ENCODE assay signal across 17 cellular contexts in the genomic region with DNA sequence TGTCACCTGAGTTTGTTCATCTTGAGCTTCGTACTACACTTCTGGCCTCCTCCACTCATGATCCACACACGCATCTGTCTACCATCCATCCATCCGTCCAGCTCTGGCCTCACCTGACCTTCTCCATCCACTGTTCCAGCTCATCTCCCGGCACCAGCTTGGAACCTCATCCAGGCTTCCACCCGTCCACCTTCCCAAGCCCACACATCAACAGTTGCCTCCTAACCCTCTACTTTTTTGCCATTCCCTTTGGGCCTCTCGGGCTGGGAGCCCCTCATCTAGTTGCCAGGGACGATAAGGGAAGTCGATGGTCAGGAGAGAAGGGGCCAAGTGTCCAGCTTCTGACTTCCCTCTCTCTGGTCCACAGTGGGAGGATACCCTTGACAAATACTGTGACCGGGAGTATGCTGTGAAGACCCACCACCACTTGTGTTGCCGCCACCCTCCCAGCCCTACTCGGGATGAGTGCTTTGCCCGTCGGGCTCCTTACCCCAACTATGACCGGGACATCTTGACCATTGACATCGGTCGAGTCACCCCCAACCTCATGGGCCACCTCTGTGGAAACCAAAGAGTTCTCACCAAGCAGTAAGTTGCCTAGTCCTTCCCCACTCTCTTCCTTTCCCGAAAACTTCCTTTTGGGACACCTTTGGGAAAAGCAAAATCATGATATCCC. TPM values are rescaled to one million over a fixed set of nuclear protein-coding genes. Genes with fewer than 3 reads are reported as not detected.
DNase-seq lines count a peak whose midpoint lies in the region; ATAC-seq, FAIRE-seq and TF ChIP-seq lines count a peak whose summit lies in the region.
"Had no signal": no experiment of that assay in that cellular context is flagged by ENCODE, and none has a peak within 500 bp of the region (broad histone marks: within the 10 kb centered on the region; RNA-seq: fewer than 3 reads in every experiment).

No MANE protein-coding gene starts in this region.

- CTCF ChIA-PET in activated naive CD4-positive, alpha-beta T cell treated with anti-CD3 and anti-CD28 coated beads, Interleukin-2, amount 10 ng/mL, durations not matched to agents 7 days and 5 days (lab: Charles Lee): no interaction called here

- TF ChIP-seq CTCF in mesothelial cell of epicardium (IDR thresholded peaks at IDR 0.05; ENCODE audit: unreplicated experiment): no peak
- TF ChIP-seq CTCF in type B pancreatic cell (conservative IDR thresholded peaks at IDR 0.05): no peak

- no peak overlapping the region for H3K4me3 Mint-ChIP-seq in activated naive CD4-positive, alpha-beta T cell treated with anti-CD3 and anti-CD28 coated beads, Interleukin-2, amount 10 ng/mL, durations not matched to agents 7 days and 5 days
- no peak overlapping the region for H3K4me3 Mint-ChIP-seq in mesothelial cell of epicardium
- peak overlapping the region; percentile 40 for H3K4me3 Mint-ChIP-seq in type B pancreatic cell
- H3K4me3 Mint-ChIP-seq: CD8-positive, alpha-beta T cell had no signal

- FAIRE-seq in frontal cortex (lab: Jason Lieb, UNC): no peak
- FAIRE-seq: GM12891, K562 had no signal

- no peaks in the 10 kb centered on the region for H3K36me3 Mint-ChIP-seq in activated naive CD4-positive, alpha-beta T cell treated with anti-CD3 and anti-CD28 coated beads, Interleukin-2, amount 50 U/mL, for 72 hours
- peaks cover 4% of the 10 kb centered on the region for H3K36me3 Mint-ChIP-seq in activated naive CD4-positive, alpha-beta T cell treated with anti-CD3 and anti-CD28 coated beads, Interleukin-2, amount 10 ng/mL, durations not matched to agents 7 days and 5 days
- H3K36me3 Mint-ChIP-seq in mesothelial cell of epicardium: peaks cover 13% of the 10 kb centered on the region
- H3K36me3 Mint-ChIP-seq in type B pancreatic cell: peaks cover 23% of the 10 kb centered on the region

- H3K27ac Mint-ChIP-seq in activated naive CD4-positive, alpha-beta T cell treated with anti-CD3 and anti-CD28 coated beads, Interleukin-2, amount 50 U/mL, for 72 hours: peak overlapping the region; percentile 26 to 41
- no peak overlapping the region for H3K27ac Mint-ChIP-seq in activated naive CD4-positive, alpha-beta T cell treated with anti-CD3 and anti-CD28 coated beads, Interleukin-2, amount 10 ng/mL, durations not matched to agents 7 days and 5 days
- H3K27ac Mint-ChIP-seq in mesothelial cell of epicardium (peak overlapping the region; percentile 45), type B pancreatic cell (no peak overlapping the region)
- H3K27ac Mint-ChIP-seq: CD8-positive, alpha-beta T cell had no signal

- no peaks in the 10 kb centered on the region for H3K9me3 Mint-ChIP-seq in activated naive CD4-positive, alpha-beta T cell treated with anti-CD3 and anti-CD28 coated beads, Interleukin-2, amount 50 U/mL, for 72 hours
- no peaks in the 10 kb centered on the region for H3K9me3 Mint-ChIP-seq in activated naive CD4-positive, alpha-beta T cell treated with anti-CD3 and anti-CD28 coated beads, Interleukin-2, amount 10 ng/mL, durations not matched to agents 7 days and 5 days
- H3K9me3 Mint-ChIP-seq in mesothelial cell of epicardium (no peaks in the 10 kb centered on the region), type B pancreatic cell (no peaks in the 10 kb centered on the region)
- H3K9me3 Mint-ChIP-seq: CD8-positive, alpha-beta T cell had no signal

- DNase-seq in activated naive CD4-positive, alpha-beta T cell treated with anti-CD3 and anti-CD28 coated beads, Interleukin-2, amount 50 U/mL, for 72 hours (ENCODE audit: low spot score in 2 of 2): no peak
- no peak for DNase-seq in activated naive CD4-positive, alpha-beta T cell treated with anti-CD3 and anti-CD28 coated beads, Interleukin-2, amount 10 ng/mL, durations not matched to agents 7 days and 5 days
- DNase-seq in dedifferentiated amniotic fluid mesenchymal stem cell (ENCODE audit: extremely low spot score) (peak; percentile 13), mesothelial cell of epicardium (ENCODE audit: low spot score in 2 of 2, unreplicated experiment in 2 of 2) (no peak), type B pancreatic cell (ENCODE audit: extremely low spot score, unreplicated experiment) (no peak), AG20443 (ENCODE audit: low spot score) (no peak), frontal cortex (ENCODE audit: low spot score in 2 of 2) (no peak)
- no peak for DNase-seq in activated CD4-positive, CD25-positive, alpha-beta regulatory T cell treated with anti-CD3 and anti-CD28 coated beads, Interleukin-2, amount 50 U/mL, for 72 hours
- DNase-seq: Calu3; CD8-positive, alpha-beta T cell; EL; GOT3; NCI-H1694; Peyer's patch had no signal

- H3K4me1 Mint-ChIP-seq in activated naive CD4-positive, alpha-beta T cell treated with anti-CD3 and anti-CD28 coated beads, Interleukin-2, amount 10 ng/mL, durations not matched to agents 7 days and 5 days: peaks cover 38% of the 10 kb centered on the region
- peaks cover 16% of the 10 kb centered on the region for H3K4me1 Mint-ChIP-seq in mesothelial cell of epicardium
- H3K4me1 Mint-ChIP-seq in type B pancreatic cell (ENCODE audit: unreplicated experiment): peaks cover 26% of the 10 kb centered on the region

- peaks cover 4% of the 10 kb centered on the region for H3K27me3 Mint-ChIP-seq in activated naive CD4-positive, alpha-beta T cell treated with anti-CD3 and anti-CD28 coated beads, Interleukin-2, amount 10 ng/mL, durations not matched to agents 7 days and 5 days
- H3K27me3 Mint-ChIP-seq in mesothelial cell of epicardium (ENCODE audit: low read depth) (no peaks in the 10 kb centered on the region), type B pancreatic cell (no peaks in the 10 kb centered on the region)

- ATAC-seq in activated naive CD4-positive, alpha-beta T cell treated with anti-CD3 and anti-CD28 coated beads, Interleukin-2, amount 50 U/mL, for 72 hours: no peak
- ATAC-seq: CD8-positive, alpha-beta T cell; K562 had no signal

RNA-seq across cellular contexts. Expression of a gene that starts 3.4 kb away (rescaled TPM):
- total RNA-seq in activated naive CD4-positive, alpha-beta T cell treated with anti-CD3 and anti-CD28 coated beads, Interleukin-2, amount 50 U/mL, for 72 hours: under 1 TPM; 0.66 to 0.89 TPM
- 1.2 to 1.9 TPM (median 1.7 TPM) in 3 replicates for total RNA-seq in mesothelial cell of epicardium
- 0.55 and 0.80 TPM in 2 replicates for total RNA-seq in type B pancreatic cell (ENCODE audit: low replicate concordance)
- total RNA-seq in frontal cortex: 0.41 TPM
- total RNA-seq: CD8-positive, alpha-beta T cell; NCI-H460; Peyer's patch had no signal

RNA-seq across cellular contexts. Expression of a gene that starts 4.2 kb away (rescaled TPM):
- 1 to 10 TPM; 1.3 to 1.6 TPM for total RNA-seq in activated naive CD4-positive, alpha-beta T cell treated with anti-CD3 and anti-CD28 coated beads, Interleukin-2, amount 50 U/mL, for 72 hours
- 4.9 to 5.0 TPM (median 4.9 TPM) in 3 replicates for total RNA-seq in mesothelial cell of epicardium
- total RNA-seq in type B pancreatic cell (ENCODE audit: low replicate concordance): 31.5 and 33.8 TPM in 2 replicates
- total RNA-seq in frontal cortex: 0.41 TPM
- total RNA-seq: CD8-positive, alpha-beta T cell had no signal

RNA-seq across cellular contexts. Expression of a gene that starts 24.9 kb away (rescaled TPM):
- 10 to 100 TPM; 48.7 to 56.4 TPM for total RNA-seq in activated naive CD4-positive, alpha-beta T cell treated with anti-CD3 and anti-CD28 coated beads, Interleukin-2, amount 50 U/mL, for 72 hours
- total RNA-seq in mesothelial cell of epicardium: 31.7 to 33.3 TPM (median 32.6 TPM) in 3 replicates
- 30.2 and 36.6 TPM in 2 replicates for total RNA-seq in type B pancreatic cell (ENCODE audit: low replicate concordance)
- 22.8 TPM for total RNA-seq in frontal cortex

RNA-seq across cellular contexts. Expression of a gene that starts 37.1 kb away (rescaled TPM):
- total RNA-seq in activated naive CD4-positive, alpha-beta T cell treated with anti-CD3 and anti-CD28 coated beads, Interleukin-2, amount 50 U/mL, for 72 hours: 1 to 10 TPM in 1 of 2 donors, under 1 TPM in 1; 0.96 to 2.9 TPM
- total RNA-seq in mesothelial cell of epicardium (16.1 to 18.0 TPM (median 16.6 TPM) in 3 replicates), type B pancreatic cell (ENCODE audit: low replicate concordance) (12.5 and 24.6 TPM in 2 replicates), frontal cortex (under 0.01 TPM)
- total RNA-seq: CD8-positive, alpha-beta T cell had no signal

Comparison
In these comparisons a context has a peak if more than half of its experiments do, and no peak if none do; other contexts are left out.
1. H3K27ac Mint-ChIP-seq: peak in activated naive CD4-positive, alpha-beta T cell treated with anti-CD3 and anti-CD28 coated beads, Interleukin-2, amount 50 U/mL, for 72 hours (2 of 2) and mesothelial cell of epicardium (single experiment); none in activated naive CD4-positive, alpha-beta T cell treated with anti-CD3 and anti-CD28 coated beads, Interleukin-2, amount 10 ng/mL, durations not matched to agents 7 days and 5 days (single experiment) and type B pancreatic cell (single experiment).